Comparison of ENCODE assay signal across 1 cellular context in genomic region chr1:160358073-160358472, GRCh38.
TF ChIP-seq lines count a peak whose summit lies in the region.

No MANE protein-coding gene starts in this region.

TF ChIP-seq in K562, 482 proteins besides CTCF, POLR2A, EP300 and RAD21:
- peak; percentile 63; the same call in 1 of the 2 replicates for TF ChIP-seq C11orf30 (IDR thresholded peaks at IDR 0.05; ENCODE audit: low read depth)
- TF ChIP-seq MAFG (tag; conservative IDR thresholded peaks at IDR 0.05) = peak; percentile 39
- no peak for TF ChIP-seq ZFP1 (CRISPR knock-in tag; IDR thresholded peaks at IDR 0.05)
- peak; percentile 73 for TF ChIP-seq ZNF316 (IDR thresholded peaks at IDR 0.05)
- no peak for TF ChIP-seq MED1 (CRISPR knock-in tag; IDR thresholded peaks at IDR 0.05; ENCODE audit: borderline replicate concordance)
